Comparison of ENCODE assay signal across 11 cellular contexts in genomic region chr9:131736440-131736839, GRCh38. TPM values are rescaled to one million over a fixed set of nuclear protein-coding genes. Genes with fewer than 3 reads are reported as not detected.
DNase-seq lines count a peak whose midpoint lies in the region; ATAC-seq and TF ChIP-seq lines count a peak whose summit lies in the region.
"Had no signal": no experiment of that assay in that cellular context is flagged by ENCODE, and none has a peak within 500 bp of the region (broad histone marks: within the 10 kb centered on the region; RNA-seq: fewer than 3 reads in every experiment).

No MANE protein-coding gene starts in this region.

- peak overlapping the region; percentile 97 for H3K4me2 ChIP-seq in OCI-LY7 (ENCODE audit: low read length)
- no peak overlapping the region for H3K4me2 ChIP-seq in GM23248 (ENCODE audit: unreplicated experiment)

- POLR2A ChIA-PET in OCI-LY7 (lab: Charles Lee) = interaction anchor here (0.7 to 4.9 kb wide), 6 partner anchors 8 to 84 kb away, joined by 3 to 84 read pairs (median 8); no protein-coding TSS in a partner anchor

- H3K4me1 ChIP-seq in OCI-LY7 (ENCODE audit: insufficient read depth, low read length, poor library complexity, severe bottlenecking) (peaks cover 69% of the 10 kb centered on the region), gastrocnemius medialis (peaks cover 79 to 81% of the 10 kb centered on the region in 2 donors), GM23248 (ENCODE audit: insufficient read depth) (peaks cover 38% of the 10 kb centered on the region)

- H3K27ac ChIP-seq in OCI-LY7 (ENCODE audit: low read depth, low read length, poor library complexity, severe bottlenecking) (peak overlapping the region; percentile 100), dorsolateral prefrontal cortex (peak overlapping the region in 44 of 59 donors; percentile 2 to 87 (median 50)), gastrocnemius medialis (peak overlapping the region; percentile 80 to 90 (median 88)), GM23248 (no peak overlapping the region)

- in situ Hi-C loops in gastrocnemius medialis (cut with MboI; ENCODE audit: low sequenced_read_pairs in 4 of 4) (loop anchor here (10.0 to 25.0 kb wide), 2 partner anchors 82 to 374 kb away; no protein-coding TSS in a partner anchor), GM23248 (cut with MboI) (loop anchor here (25.0 kb wide), 1 partner anchor 374 kb away; no protein-coding TSS in a partner anchor)

- no peak for DNase-seq in GM12864 (ENCODE audit: low read depth)
- peak; percentile 57 for DNase-seq in OCI-LY7 (ENCODE audit: low spot score)
- DNase-seq in dorsolateral prefrontal cortex = no peak
- DNase-seq in gastrocnemius medialis = no peak
- DNase-seq in GM23248 = no peak
- DNase-seq: activated CD4-positive, CD25-positive, alpha-beta regulatory T cell; GF-D8; NCI-H1092 treated with DMSO at 0.1 percent for 48 hours had no signal

- peaks cover 24% of the 10 kb centered on the region for H3F3A ChIP-seq in GM23248 (ENCODE audit: insufficient read depth)

- TF ChIP-seq POLR2A in gastrocnemius medialis (IDR thresholded peaks at IDR 0.05) = no peak

- H3K36me3 ChIP-seq in OCI-LY7 (ENCODE audit: insufficient read depth, low read length) (peaks cover 47% of the 10 kb centered on the region; the same call in 1 of the 2 replicates), gastrocnemius medialis (no peaks in the 10 kb centered on the region), GM23248 (ENCODE audit: low read depth) (no peaks in the 10 kb centered on the region)

- no peaks in the 10 kb centered on the region for H3K9me3 ChIP-seq in OCI-LY7 (ENCODE audit: low read length)
- no peaks in the 10 kb centered on the region for H3K9me3 ChIP-seq in gastrocnemius medialis
- H3K9me3 ChIP-seq in GM23248 (ENCODE audit: low read depth) = no peaks in the 10 kb centered on the region

- H3K79me2 ChIP-seq in OCI-LY7 (ENCODE audit: insufficient read depth, low read depth, low read length) = peaks cover 76% of the 10 kb centered on the region
- peaks cover 60% of the 10 kb centered on the region for H3K79me2 ChIP-seq in GM23248 (ENCODE audit: insufficient read depth)

- TF ChIP-seq CTCF in GM12864 (IDR thresholded peaks at IDR 0.05; ENCODE audit: low read depth, low read length, missing control alignments) (no peak), OCI-LY7 (conservative IDR thresholded peaks at IDR 0.05; ENCODE audit: low read length) (peak; percentile 39), dorsolateral prefrontal cortex (IDR thresholded peaks at IDR 0.05 in 54 of 56, conservative IDR thresholded peaks at IDR 0.05 in 2 of 56; ENCODE audit: low read depth in 1 of 56, partially characterized antibody in 56 of 56) (no peak), gastrocnemius medialis (IDR thresholded peaks at IDR 0.05 in 4 of 5, conservative IDR thresholded peaks at IDR 0.05 in 1 of 5) (no peak)

- ATAC-seq in gastrocnemius medialis (no peak), HG03108 (IDR thresholded peaks at IDR 0.05; ENCODE audit: unreplicated experiment) (no peak), HG03354 (IDR thresholded peaks at IDR 0.05; ENCODE audit: poor library complexity, severe bottlenecking, unreplicated experiment) (no peak), GM19455 (IDR thresholded peaks at IDR 0.05; ENCODE audit: unreplicated experiment) (no peak)

- H3K9me2 ChIP-seq in OCI-LY7 (ENCODE audit: insufficient read depth, low read length) (no peaks in the 10 kb centered on the region), GM23248 (ENCODE audit: insufficient read depth) (no peaks in the 10 kb centered on the region)

- H4K20me1 ChIP-seq in OCI-LY7 (ENCODE audit: insufficient read depth, low read length) = no peaks in the 10 kb centered on the region
- H4K20me1 ChIP-seq in GM23248 (ENCODE audit: insufficient read depth) = peaks cover 1% of the 10 kb centered on the region; the same call in 1 of the 2 replicates

- BruUV-seq in OCI-LY7 (replicated peaks; lab: Mats Ljungman, UMichigan) = no TSS peak

- no peaks in the 10 kb centered on the region for H3K27me3 ChIP-seq in dorsolateral prefrontal cortex
- H3K27me3 ChIP-seq in gastrocnemius medialis = no peaks in the 10 kb centered on the region
- H3K27me3 ChIP-seq in GM23248 (replicated peaks; ENCODE audit: insufficient read depth) = no peaks in the 10 kb centered on the region

- H3K4me3 ChIP-seq in GM12864 (ENCODE audit: low read depth, low read length) = peak overlapping the region; percentile 53
- peak overlapping the region; percentile 81 for H3K4me3 ChIP-seq in OCI-LY7 (ENCODE audit: low read depth, low read length, poor library complexity, severe bottlenecking)
- H3K4me3 ChIP-seq in dorsolateral prefrontal cortex = peak overlapping the region in 6 of 59 donors; percentile 0 to 81 (median 12)
- H3K4me3 ChIP-seq in gastrocnemius medialis = no peak overlapping the region
- H3K4me3 ChIP-seq in GM23248 = no peak overlapping the region

- 79% methylated on average over 4 of the region's 4 CpGs for WGBS in GM23248 (ENCODE audit: low coverage in 1 of 2, low lambda C conversion rate in 2 of 2, missing lambda C conversion rate in 2 of 2), 2 experiments

- H2AFZ ChIP-seq in OCI-LY7 (ENCODE audit: low read length) (no peak overlapping the region), GM23248 (no peak overlapping the region)

- CTCF ChIA-PET in OCI-LY7 (lab: Charles Lee; ENCODE audit: unreplicated experiment) = interaction anchor here (1.0 to 2.0 kb wide), 4 partner anchors 10 to 59 kb away, joined by 3 to 6 read pairs (median 4); no protein-coding TSS in a partner anchor

- intact Hi-C loops in OCI-LY7 (cut with micrococcal nuclease; ENCODE audit: unreplicated experiment) = loop anchor here (5.0 kb wide), 1 partner anchor 459 kb away; the partner anchor contains the start of gene FAM78A
- intact Hi-C loops in dorsolateral prefrontal cortex (cut with DNase I) = loop anchor here (5.0 to 10.0 kb wide), 2 partner anchors 79 to 82 kb away; no protein-coding TSS in a partner anchor
- intact Hi-C loops in gastrocnemius medialis (cut with DNase I; ENCODE audit: low total_unique reads) = loop anchor here (10.0 kb wide), 1 partner anchor 342 kb away; the partner anchor contains the start of gene PRRC2B

- H3K9ac ChIP-seq in GM23248 = no peak overlapping the region

RNA-seq across cellular contexts. Expression of gene RAPGEF1, which starts 3.4 kb away (rescaled TPM):
- total RNA-seq in OCI-LY7 (2014; rRNA removed; shearing (Covaris generic)) = 114 and 118 TPM in 2 replicates
- total RNA-seq in OCI-LY7 (2022) (243 and 277 TPM in 2 replicates), dorsolateral prefrontal cortex (100 to 1,000 TPM in 115 of 120 experiments, 10 to 100 TPM in 5; 96.5 to 222 (median 138) TPM), gastrocnemius medialis (100 to 1,000 TPM; 123 to 296 (median 217) TPM)
- 21.1 and 24.1 TPM in 2 replicates for total RNA-seq in GM23248 (2014; rRNA removed; shearing (Covaris generic))
- 3.3 and 3.4 TPM in 2 replicates for polyA plus RNA-seq in GM23248 (2016; fragmentation: Nextera tagmentation; extraction: Ambion mirVana)

Comparison
In these comparisons a context has a peak if more than half of its experiments do, and no peak if none do; other contexts are left out.
1. H3K4me3 ChIP-seq: peak in GM12864 (single experiment) and OCI-LY7 (single experiment); none in gastrocnemius medialis (0 of 4) and GM23248 (single experiment).